7 cellular contexts compared by ENCODE assay signal in genomic region chr3:156675744-156676466, GRCh38. TPM values are rescaled to one million over a fixed set of nuclear protein-coding genes. Genes with fewer than 3 reads are reported as not detected.
DNase-seq lines count a peak whose midpoint lies in the region; ATAC-seq, FAIRE-seq and TF ChIP-seq lines count a peak whose summit lies in the region.

No MANE protein-coding gene starts in this region.

- DNase-seq in GM13977 (ENCODE audit: low spot score): peak; percentile 31
- peak; percentile 72 for DNase-seq in NCI-H1436 (lab: John Stamatoyannopoulos, UW)
- DNase-seq in dermis blood vessel endothelial cell: peak; percentile 91
- no peak for DNase-seq in memory B cell (ENCODE audit: low spot score in 2 of 2)
- no peak for DNase-seq in GM12891 (ENCODE audit: insufficient read length, low spot score)

- no peak for ATAC-seq in memory B cell (ENCODE audit: low read depth)

- peak overlapping the region; percentile 90 for H3K4me3 Mint-ChIP-seq in memory B cell

- peaks cover 1 to 35% (median 31%) of the 10 kb centered on the region in 5 donors for H3K4me1 ChIP-seq in subcutaneous abdominal adipose tissue (ENCODE audit: control insufficient read depth in 5 of 5, insufficient read depth in 5 of 5, low read length in 5 of 5)

- TF ChIP-seq CTCF in GM13977 (IDR thresholded peaks at IDR 0.05; ENCODE audit: extremely low read depth, insufficient read depth, missing control alignments) (no peak), VCaP (conservative IDR thresholded peaks at IDR 0.05) (no peak; the same call in 1 of the 2 replicates)

- no peak for FAIRE-seq in GM12891 (lab: Jason Lieb, UNC)

- no peaks in the 10 kb centered on the region for H3K9me3 ChIP-seq in subcutaneous abdominal adipose tissue (ENCODE audit: control insufficient read depth in 5 of 5, low read length in 5 of 5)

- H3K9me3 Mint-ChIP-seq in memory B cell: no peaks in the 10 kb centered on the region

- no peak for TF ChIP-seq POLR2A in GM12891 (IDR thresholded peaks at IDR 0.05; ENCODE audit: low read depth, low read length)

- H3K27me3 Mint-ChIP-seq in memory B cell: no peaks in the 10 kb centered on the region

- H3K4me1 Mint-ChIP-seq in memory B cell: peaks cover 37% of the 10 kb centered on the region

- peak overlapping the region; percentile 86 to 95 (median 89) for H3K4me3 ChIP-seq in subcutaneous abdominal adipose tissue (ENCODE audit: low read depth in 1 of 5, low read length in 5 of 5)

- H3K27ac ChIP-seq in VCaP (peak overlapping the region; percentile 83), subcutaneous abdominal adipose tissue (ENCODE audit: low read depth, low read length) (peak overlapping the region; percentile 96)

- no peaks in the 10 kb centered on the region for H3K27me3 ChIP-seq in subcutaneous abdominal adipose tissue (ENCODE audit: control insufficient read depth in 5 of 5, insufficient read depth in 4 of 5, low read length in 5 of 5)

- no peak overlapping the region for H3K27ac Mint-ChIP-seq in memory B cell

- peak overlapping the region; percentile 56 to 98 (median 95) for H3K9ac ChIP-seq in subcutaneous abdominal adipose tissue (ENCODE audit: low read length in 5 of 5)

- H3K36me3 Mint-ChIP-seq in memory B cell: peaks cover 16% of the 10 kb centered on the region

- peaks cover 11 to 21% (median 14%) of the 10 kb centered on the region in 5 donors for H3K36me3 ChIP-seq in subcutaneous abdominal adipose tissue (ENCODE audit: control insufficient read depth in 5 of 5, insufficient read depth in 5 of 5, low read length in 5 of 5)

- in situ Hi-C loops in GM13977 (cut with MboI; ENCODE audit: low pct_unique_long_range_greater_than_20kb, low sequenced_read_pairs, unreplicated experiment): loop anchor here (10.0 kb wide), 1 partner anchor 459 kb away; no protein-coding TSS in a partner anchor

TF ChIP-seq in GM12891, 5 proteins besides CTCF, POLR2A, EP300 and RAD21:
- no peak for TF ChIP-seq POU2F2 (IDR thresholded peaks at IDR 0.05; ENCODE audit: low read depth, low read length)

RNA-seq across cellular contexts. Expression of gene TIPARP, which starts 1.5 kb away (rescaled TPM):
- total RNA-seq in dermis blood vessel endothelial cell: 23.1 and 31.7 TPM in 2 replicates
- 23.8 TPM for polyA plus RNA-seq in GM12891 (2012; ENCODE audit: low read depth, missing spikeins)

Comparison
In these comparisons a context has a peak if more than half of its experiments do, and no peak if none do; other contexts are left out.
1. DNase-seq: peak in GM13977 (single experiment), NCI-H1436 (single experiment) and dermis blood vessel endothelial cell (single experiment); none in memory B cell (0 of 2) and GM12891 (single experiment).